In the genomic region with DNA sequence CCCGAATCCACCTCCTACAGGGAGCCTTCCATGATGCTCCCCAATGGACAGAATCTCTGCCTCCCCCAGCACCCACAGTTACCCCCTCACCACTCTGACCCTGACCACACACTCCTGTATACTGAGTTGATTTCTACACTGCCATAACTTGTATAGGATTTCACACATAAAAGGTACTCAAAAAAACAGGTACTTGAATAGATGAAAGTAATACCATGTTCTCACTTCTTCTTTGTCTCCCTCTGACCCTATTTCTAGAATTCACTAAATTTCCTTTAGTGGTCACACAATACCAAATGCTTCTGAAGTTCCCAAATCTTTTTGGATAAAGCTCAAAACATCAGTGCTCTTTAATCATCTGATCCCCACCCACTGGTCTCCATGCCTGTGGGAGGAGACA, we compare ENCODE assay signal across 30 cellular contexts. TPM values are rescaled to one million over a fixed set of nuclear protein-coding genes. Genes with fewer than 3 reads are reported as not detected.
DNase-seq lines count a peak whose midpoint lies in the region; ATAC-seq and TF ChIP-seq lines count a peak whose summit lies in the region.
"Had no signal": no experiment of that assay in that cellular context is flagged by ENCODE, and none has a peak within 500 bp of the region (broad histone marks: within the 10 kb centered on the region; RNA-seq: fewer than 3 reads in every experiment).

No MANE protein-coding gene starts in this region.

- POLR2A ChIA-PET in activated CD4-positive, alpha-beta memory T cell treated with anti-CD3 and anti-CD28 coated beads, Interleukin-2, amount 10 ng/mL, durations not matched to agents 7 days and 5 days (lab: Charles Lee), result no interaction called here

- H3K4me3 Mint-ChIP-seq in activated CD4-positive, alpha-beta memory T cell treated with anti-CD3 and anti-CD28 coated beads, Interleukin-2, amount 10 ng/mL, durations not matched to agents 7 days and 5 days, result no peak overlapping the region
- H3K4me3 Mint-ChIP-seq: activated CD4-positive, alpha-beta T cell treated with anti-CD3 and anti-CD28 coated beads for 36 hours; activated naive CD4-positive, alpha-beta T cell treated with anti-CD3 and anti-CD28 coated beads, Interleukin-2, amount 50 U/mL, for 24 hours; B cell; CD8-positive, alpha-beta T cell; GM23338 had no signal

- no peaks in the 10 kb centered on the region for H3K36me3 ChIP-seq in MM.1S (replicated peaks; ENCODE audit: insufficient read depth, low read length)
- H3K36me3 ChIP-seq: gastrocnemius medialis, suprapubic skin, upper lobe of left lung had no signal

- no peak overlapping the region for H3K9ac ChIP-seq in MM.1S (ENCODE audit: low read length)

- DNase-seq in MM.1S, result peak; percentile 13
- no peak for DNase-seq in activated CD4-positive, alpha-beta memory T cell treated with anti-CD3 and anti-CD28 coated beads, Interleukin-2, amount 10 ng/mL, durations not matched to agents 7 days and 5 days
- no peak for DNase-seq in NCI-H2029 treated with DMSO at 0.1 percent for 48 hours (lab: John Stamatoyannopoulos, UW)
- DNase-seq in SK-N-DZ (ENCODE audit: low spot score), result no peak
- DNase-seq in NCI-H345 treated with DMSO at 0.1 percent for 48 hours (lab: John Stamatoyannopoulos, UW; ENCODE audit: unreplicated experiment), result no peak
- DNase-seq: ACHN; activated CD4-positive, alpha-beta T cell treated with anti-CD3 and anti-CD28 coated beads for 36 hours; activated CD8-positive, alpha-beta memory T cell treated with anti-CD3 and anti-CD28 coated beads for 24 hours; activated T-cell treated with anti-CD3 and anti-CD28 coated beads for 4 hours; CD8-positive, alpha-beta T cell; gastrocnemius medialis; kidney; NCI-H1436; NCI-H446; NCI-H82; right cardiac atrium; stimulated activated naive CD4-positive, alpha-beta T cell treated with Interleukin-2 at 50 U/mL for 16 hours; SW 1271; T-helper 9 cell; upper lobe of left lung had no signal

- ATAC-seq in GM18867 (IDR thresholded peaks at IDR 0.05; ENCODE audit: unreplicated experiment) (peak; percentile 87), GM21390 (IDR thresholded peaks at IDR 0.05; ENCODE audit: unreplicated experiment) (peak; percentile 82), HG02938 (IDR thresholded peaks at IDR 0.05; ENCODE audit: unreplicated experiment) (peak; percentile 77)
- ATAC-seq: activated CD4-positive, alpha-beta T cell treated with anti-CD3 and anti-CD28 coated beads for 36 hours; CD8-positive, alpha-beta T cell; gastrocnemius medialis; GM12878; GM23338; right cardiac atrium had no signal

- no peak overlapping the region for H2AFZ ChIP-seq in MM.1S (ENCODE audit: low read length)
- H2AFZ ChIP-seq: GM23338 had no signal

- no peak overlapping the region for H3K27ac ChIP-seq in MM.1S (ENCODE audit: low read length)
- H3K27ac ChIP-seq: gastrocnemius medialis, suprapubic skin, upper lobe of left lung, VCaP had no signal

- no peaks in the 10 kb centered on the region for H3K79me2 ChIP-seq in MM.1S (ENCODE audit: low read length)

- CTCF ChIA-PET in activated CD4-positive, alpha-beta memory T cell treated with anti-CD3 and anti-CD28 coated beads, Interleukin-2, amount 10 ng/mL, durations not matched to agents 7 days and 5 days (lab: Charles Lee), result no interaction called here

- TF ChIP-seq CTCF in MM.1S (IDR thresholded peaks at IDR 0.05; ENCODE audit: low read length), result no peak

- no peaks in the 10 kb centered on the region for H4K20me1 ChIP-seq in MM.1S (ENCODE audit: insufficient read depth, low read length)

- peaks cover 9% of the 10 kb centered on the region for H3K4me1 ChIP-seq in MM.1S (ENCODE audit: low read length)
- H3K4me1 ChIP-seq: gastrocnemius medialis, suprapubic skin had no signal

- no peaks in the 10 kb centered on the region for H3K4me1 Mint-ChIP-seq in activated CD4-positive, alpha-beta memory T cell treated with anti-CD3 and anti-CD28 coated beads, Interleukin-2, amount 10 ng/mL, durations not matched to agents 7 days and 5 days
- H3K4me1 Mint-ChIP-seq: activated CD4-positive, alpha-beta T cell treated with anti-CD3 and anti-CD28 coated beads for 36 hours; activated naive CD4-positive, alpha-beta T cell treated with anti-CD3 and anti-CD28 coated beads, Interleukin-2, amount 50 U/mL, for 24 hours; B cell had no signal

- no peak overlapping the region for H3K4me2 ChIP-seq in MM.1S (ENCODE audit: low read depth, low read length)
- H3K4me2 ChIP-seq: GM23338, smooth muscle cell had no signal

- H3K9me3 ChIP-seq in MM.1S (replicated peaks; ENCODE audit: insufficient read depth, low read length), result no peaks in the 10 kb centered on the region
- H3K9me3 ChIP-seq: gastrocnemius medialis, suprapubic skin, upper lobe of left lung had no signal

- no peaks in the 10 kb centered on the region for H3K36me3 Mint-ChIP-seq in activated CD4-positive, alpha-beta memory T cell treated with anti-CD3 and anti-CD28 coated beads, Interleukin-2, amount 10 ng/mL, durations not matched to agents 7 days and 5 days (ENCODE audit: low read depth)
- H3K36me3 Mint-ChIP-seq: activated naive CD4-positive, alpha-beta T cell treated with anti-CD3 and anti-CD28 coated beads, Interleukin-2, amount 50 U/mL, for 24 hours; CD8-positive, alpha-beta T cell had no signal

- no peak overlapping the region for H3K27ac Mint-ChIP-seq in activated CD4-positive, alpha-beta memory T cell treated with anti-CD3 and anti-CD28 coated beads, Interleukin-2, amount 10 ng/mL, durations not matched to agents 7 days and 5 days
- H3K27ac Mint-ChIP-seq: activated CD4-positive, alpha-beta T cell treated with anti-CD3 and anti-CD28 coated beads for 36 hours; activated naive CD4-positive, alpha-beta T cell treated with anti-CD3 and anti-CD28 coated beads, Interleukin-2, amount 50 U/mL, for 24 hours; B cell; CD8-positive, alpha-beta T cell; GM23338 had no signal

- H3F3A ChIP-seq in MM.1S (ENCODE audit: insufficient read depth, low read length), result no peaks in the 10 kb centered on the region

- no peaks in the 10 kb centered on the region for H3K27me3 Mint-ChIP-seq in activated CD4-positive, alpha-beta memory T cell treated with anti-CD3 and anti-CD28 coated beads, Interleukin-2, amount 10 ng/mL, durations not matched to agents 7 days and 5 days

- no peak overlapping the region for H3K4me3 ChIP-seq in MM.1S (ENCODE audit: low read length)
- H3K4me3 ChIP-seq: gastrocnemius medialis, GM12878, GM23338, smooth muscle cell, suprapubic skin, upper lobe of left lung had no signal

- H3K9me3 Mint-ChIP-seq in activated CD4-positive, alpha-beta memory T cell treated with anti-CD3 and anti-CD28 coated beads, Interleukin-2, amount 10 ng/mL, durations not matched to agents 7 days and 5 days, result no peaks in the 10 kb centered on the region
- H3K9me3 Mint-ChIP-seq: activated naive CD4-positive, alpha-beta T cell treated with anti-CD3 and anti-CD28 coated beads, Interleukin-2, amount 50 U/mL, for 24 hours; CD8-positive, alpha-beta T cell; GM23338 had no signal

- no peaks in the 10 kb centered on the region for H3K9me2 ChIP-seq in MM.1S (replicated peaks; ENCODE audit: insufficient read depth, low read length)

- H3K27me3 ChIP-seq in MM.1S (replicated peaks; ENCODE audit: insufficient read depth, low read length), result no peaks in the 10 kb centered on the region
- H3K27me3 ChIP-seq: gastrocnemius medialis, suprapubic skin, upper lobe of left lung had no signal

RNA-seq across cellular contexts. Expression of gene HSPA12A, which starts 45.4 kb away (rescaled TPM):
- total RNA-seq in activated CD4-positive, alpha-beta memory T cell treated with anti-CD3 and anti-CD28 coated beads, Interleukin-2, amount 10 ng/mL, durations not matched to agents 7 days and 5 days, result under 1 TPM; 0.05 to 0.18 TPM
- 11.8 and 12.6 TPM in 2 replicates for polyA plus RNA-seq in SK-N-DZ (2014; cell fraction: cytosol; rRNA removed)
- 16.6 and 25.9 TPM in 2 replicates for polyA plus RNA-seq in SK-N-DZ (2014; cell fraction: nucleus; rRNA removed)
